ENCODE assay signal across 24 cellular contexts in the genomic region with DNA sequence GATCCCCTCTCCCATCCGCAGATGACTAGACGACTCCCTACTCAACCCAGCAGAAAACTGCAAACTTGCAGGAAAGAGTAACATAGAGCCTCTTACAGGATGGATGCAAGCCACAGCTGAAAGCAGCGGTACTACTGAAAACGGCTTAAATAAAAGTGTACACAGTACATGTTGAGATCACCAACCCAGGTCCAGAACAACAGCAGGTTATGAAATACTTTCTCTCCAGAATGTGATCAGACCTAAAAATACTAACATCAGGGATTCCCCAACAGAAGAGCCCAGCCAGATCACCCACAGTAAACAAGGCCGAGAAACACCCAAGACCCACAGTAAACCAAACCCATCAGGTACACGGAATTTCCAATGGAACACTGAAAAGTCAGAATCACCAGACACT.
"Had no signal": no experiment of that assay in that cellular context is flagged by ENCODE, and none has a peak within 500 bp of the region (broad histone marks: within the 10 kb centered on the region; RNA-seq: fewer than 3 reads in every experiment).

No MANE protein-coding gene starts in this region.

- H3K27ac Mint-ChIP-seq: activated naive CD4-positive, alpha-beta T cell treated with anti-CD3 and anti-CD28 coated beads for 36 hours; activated naive CD8-positive, alpha-beta T cell treated with anti-CD3 and anti-CD28 coated beads, Interleukin-2, amount 50 U/mL, for 24 hours; neural progenitor cell; stimulated activated memory B cell treated with anti-CD40 and anti-IgM and Interleukin-4, amounts not matched to agents 10 μg/mL and 1 μg/mL and 100 μg/mL, for 72 hours; T-helper 17 cell had no signal

- H3K36me3 ChIP-seq: thoracic aorta had no signal

- H3K27me3 ChIP-seq: foreskin keratinocyte, neural progenitor cell, upper lobe of left lung had no signal

- ATAC-seq: activated naive CD8-positive, alpha-beta T cell treated with anti-CD3 and anti-CD28 coated beads, Interleukin-2, amount 50 U/mL, for 24 hours; foreskin keratinocyte; naive thymus-derived CD8-positive, alpha-beta T cell; stimulated activated memory B cell treated with anti-CD40 and anti-IgM and Interleukin-4, amounts not matched to agents 10 μg/mL and 1 μg/mL and 100 μg/mL, for 72 hours; T-helper 17 cell had no signal

- H3K4me3 Mint-ChIP-seq: activated naive CD4-positive, alpha-beta T cell treated with anti-CD3 and anti-CD28 coated beads for 36 hours; activated naive CD8-positive, alpha-beta T cell treated with anti-CD3 and anti-CD28 coated beads, Interleukin-2, amount 50 U/mL, for 24 hours; brain; naive thymus-derived CD8-positive, alpha-beta T cell; neural progenitor cell; stimulated activated memory B cell treated with anti-CD40 and anti-IgM and Interleukin-4, amounts not matched to agents 10 μg/mL and 1 μg/mL and 100 μg/mL, for 72 hours; T-helper 17 cell had no signal

- H3K9me3 Mint-ChIP-seq: activated naive CD4-positive, alpha-beta T cell treated with anti-CD3 and anti-CD28 coated beads for 36 hours; activated naive CD8-positive, alpha-beta T cell treated with anti-CD3 and anti-CD28 coated beads, Interleukin-2, amount 50 U/mL, for 24 hours; naive thymus-derived CD8-positive, alpha-beta T cell; neural progenitor cell; stimulated activated memory B cell treated with anti-CD40 and anti-IgM and Interleukin-4, amounts not matched to agents 10 μg/mL and 1 μg/mL and 100 μg/mL, for 72 hours had no signal

- H3K27ac ChIP-seq: foreskin keratinocyte, neural progenitor cell, skin epidermis, thoracic aorta, upper lobe of left lung had no signal

- H3K4me1 ChIP-seq: foreskin keratinocyte, neural progenitor cell, upper lobe of left lung had no signal

- H3K4me3 ChIP-seq: neural progenitor cell, skin epidermis, thoracic aorta, upper lobe of left lung had no signal

- DNase-seq: activated CD4-positive, alpha-beta T cell treated with anti-CD3 and anti-CD28 coated beads for 4 hours; activated CD4-positive, alpha-beta T cell treated with anti-CD3 and anti-CD28 coated beads, Interleukin-2, amount 50 U/mL, for 48 hours; activated CD4-positive, CD25-positive, alpha-beta regulatory T cell; activated CD8-positive, alpha-beta memory T cell treated with anti-CD3 and anti-CD28 coated beads, Interleukin-2, amount 50 U/mL, for 48 hours; activated effector memory CD4-positive, alpha-beta T cell treated with Interleukin-2 at 50 U/mL for 16 hours; activated naive CD4-positive, alpha-beta T cell treated with anti-CD3 and anti-CD28 coated beads for 36 hours; activated naive CD8-positive, alpha-beta T cell treated with anti-CD3 and anti-CD28 coated beads, Interleukin-2, amount 50 U/mL, for 24 hours; activated T-cell treated with anti-CD3 and anti-CD28 coated beads, Interleukin-2, amount 50 U/mL, for 48 hours; aorta; caudate nucleus; effector memory CD4-positive, alpha-beta T cell; foreskin keratinocyte; glutamatergic neuron; hypothalamus; naive thymus-derived CD8-positive, alpha-beta T cell; retina; stimulated activated CD4-positive, alpha-beta T cell treated with anti-CD3 and anti-CD28 coated beads, Interleukin-2, amount 100 ng/mL, for 24 hours; T-helper 17 cell; upper lobe of left lung had no signal

- H3K9me3 ChIP-seq: thoracic aorta, upper lobe of left lung had no signal

- H3K4me1 Mint-ChIP-seq: neural progenitor cell had no signal
